In the genomic region with DNA sequence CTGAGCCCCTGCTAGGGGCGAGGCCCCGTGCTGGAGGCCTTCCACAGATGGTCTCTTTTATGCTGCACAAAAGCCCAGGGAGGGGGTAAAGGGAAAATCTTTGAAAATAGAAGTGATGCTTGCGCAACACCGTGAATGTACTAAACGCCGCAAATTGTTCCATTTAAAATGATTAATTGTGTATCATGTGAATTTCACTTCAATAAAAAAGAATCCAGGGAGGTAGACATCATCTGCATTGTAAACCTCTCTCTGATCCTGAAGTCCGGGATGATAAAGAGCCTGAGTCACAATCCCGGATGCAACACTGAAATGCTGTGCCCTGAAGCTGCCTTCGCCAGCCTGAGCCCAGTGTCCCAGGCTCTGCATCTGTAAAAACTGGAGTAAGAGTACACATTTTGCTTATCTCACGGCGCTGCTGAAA, we compare ENCODE assay signal across 1 cellular context.
TF ChIP-seq lines count a peak whose summit lies in the region.

No MANE protein-coding gene starts in this region.

TF ChIP-seq in HepG2, 621 proteins besides CTCF, POLR2A, EP300 and RAD21 (continued from another document):
- TF ChIP-seq, protein P1, sequence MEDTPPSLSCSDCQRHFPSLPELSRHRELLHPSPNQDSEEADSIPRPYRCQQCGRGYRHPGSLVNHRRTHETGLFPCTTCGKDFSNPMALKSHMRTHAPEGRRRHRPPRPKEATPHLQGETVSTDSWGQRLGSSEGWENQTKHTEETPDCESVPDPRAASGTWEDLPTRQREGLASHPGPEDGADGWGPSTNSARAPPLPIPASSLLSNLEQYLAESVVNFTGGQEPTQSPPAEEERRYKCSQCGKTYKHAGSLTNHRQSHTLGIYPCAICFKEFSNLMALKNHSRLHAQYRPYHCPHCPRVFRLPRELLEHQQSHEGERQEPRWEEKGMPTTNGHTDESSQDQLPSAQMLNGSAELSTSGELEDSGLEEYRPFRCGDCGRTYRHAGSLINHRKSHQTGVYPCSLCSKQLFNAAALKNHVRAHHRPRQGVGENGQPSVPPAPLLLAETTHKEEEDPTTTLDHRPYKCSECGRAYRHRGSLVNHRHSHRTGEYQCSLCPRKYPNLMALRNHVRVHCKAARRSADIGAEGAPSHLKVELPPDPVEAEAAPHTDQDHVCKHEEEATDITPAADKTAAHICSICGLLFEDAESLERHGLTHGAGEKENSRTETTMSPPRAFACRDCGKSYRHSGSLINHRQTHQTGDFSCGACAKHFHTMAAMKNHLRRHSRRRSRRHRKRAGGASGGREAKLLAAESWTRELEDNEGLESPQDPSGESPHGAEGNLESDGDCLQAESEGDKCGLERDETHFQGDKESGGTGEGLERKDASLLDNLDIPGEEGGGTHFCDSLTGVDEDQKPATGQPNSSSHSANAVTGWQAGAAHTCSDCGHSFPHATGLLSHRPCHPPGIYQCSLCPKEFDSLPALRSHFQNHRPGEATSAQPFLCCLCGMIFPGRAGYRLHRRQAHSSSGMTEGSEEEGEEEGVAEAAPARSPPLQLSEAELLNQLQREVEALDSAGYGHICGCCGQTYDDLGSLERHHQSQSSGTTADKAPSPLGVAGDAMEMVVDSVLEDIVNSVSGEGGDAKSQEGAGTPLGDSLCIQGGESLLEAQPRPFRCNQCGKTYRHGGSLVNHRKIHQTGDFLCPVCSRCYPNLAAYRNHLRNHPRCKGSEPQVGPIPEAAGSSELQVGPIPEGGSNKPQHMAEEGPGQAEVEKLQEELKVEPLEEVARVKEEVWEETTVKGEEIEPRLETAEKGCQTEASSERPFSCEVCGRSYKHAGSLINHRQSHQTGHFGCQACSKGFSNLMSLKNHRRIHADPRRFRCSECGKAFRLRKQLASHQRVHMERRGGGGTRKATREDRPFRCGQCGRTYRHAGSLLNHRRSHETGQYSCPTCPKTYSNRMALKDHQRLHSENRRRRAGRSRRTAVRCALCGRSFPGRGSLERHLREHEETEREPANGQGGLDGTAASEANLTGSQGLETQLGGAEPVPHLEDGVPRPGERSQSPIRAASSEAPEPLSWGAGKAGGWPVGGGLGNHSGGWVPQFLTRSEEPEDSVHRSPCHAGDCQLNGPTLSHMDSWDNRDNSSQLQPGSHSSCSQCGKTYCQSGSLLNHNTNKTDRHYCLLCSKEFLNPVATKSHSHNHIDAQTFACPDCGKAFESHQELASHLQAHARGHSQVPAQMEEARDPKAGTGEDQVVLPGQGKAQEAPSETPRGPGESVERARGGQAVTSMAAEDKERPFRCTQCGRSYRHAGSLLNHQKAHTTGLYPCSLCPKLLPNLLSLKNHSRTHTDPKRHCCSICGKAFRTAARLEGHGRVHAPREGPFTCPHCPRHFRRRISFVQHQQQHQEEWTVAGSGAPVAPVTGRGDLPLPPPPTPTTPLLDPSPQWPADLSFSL (CRISPR knock-in tag; IDR thresholded peaks at IDR 0.05) = no peak
TF ChIP-seq in HepG2: peak in this region for 1.
